Comparison of ENCODE assay signal across 16 cellular contexts in genomic region chr1:39094685-39095084, GRCh38.
"Had no signal": no experiment of that assay in that cellular context is flagged by ENCODE, and none has a peak within 500 bp of the region (broad histone marks: within the 10 kb centered on the region; RNA-seq: fewer than 3 reads in every experiment).

No MANE protein-coding gene starts in this region.

- H3K36me3 Mint-ChIP-seq: naive thymus-derived CD8-positive, alpha-beta T cell; stimulated activated naive B cell treated with anti-CD40 and anti-IgM and Interleukin-4, amounts not matched to agents 10 μg/mL and 1 μg/mL and 100 μg/mL, for 72 hours had no signal

- H3K4me3 Mint-ChIP-seq: naive thymus-derived CD8-positive, alpha-beta T cell; nephron progenitor cell; stimulated activated naive B cell treated with anti-CD40 and anti-IgM and Interleukin-4, amounts not matched to agents 10 μg/mL and 1 μg/mL and 100 μg/mL, for 72 hours; stimulated activated naive CD8-positive, alpha-beta T cell treated with anti-CD3 and anti-CD28 coated beads, Interleukin-15, Interleukin-2, amounts not matched to agents 100 ng/mL and 50 ng/mL, for 24 hours had no signal

- H3K27ac Mint-ChIP-seq: naive thymus-derived CD8-positive, alpha-beta T cell; nephron progenitor cell; stimulated activated naive B cell treated with anti-CD40 and anti-IgM and Interleukin-4, amounts not matched to agents 10 μg/mL and 1 μg/mL and 100 μg/mL, for 72 hours; stimulated activated naive CD8-positive, alpha-beta T cell treated with anti-CD3 and anti-CD28 coated beads, Interleukin-15, Interleukin-2, amounts not matched to agents 100 ng/mL and 50 ng/mL, for 24 hours had no signal

- H3K27me3 Mint-ChIP-seq: stimulated activated naive CD8-positive, alpha-beta T cell treated with anti-CD3 and anti-CD28 coated beads, Interleukin-15, Interleukin-2, amounts not matched to agents 100 ng/mL and 50 ng/mL, for 24 hours had no signal

- DNase-seq: dermis blood vessel endothelial cell; effector memory CD4-positive, alpha-beta T cell; foreskin keratinocyte; heart left ventricle; kidney; left colon; left ventricle myocardium superior; lower lobe of right lung; naive thymus-derived CD8-positive, alpha-beta T cell; nephron progenitor cell; nucleus accumbens; spleen; stimulated activated naive B cell treated with anti-CD40 and anti-IgM and Interleukin-4, amounts not matched to agents 10 μg/mL and 1 μg/mL and 100 μg/mL, for 72 hours; upper lobe of left lung had no signal

- ATAC-seq: foreskin keratinocyte; gastroesophageal sphincter; heart left ventricle; left colon; left ventricle myocardium superior; lower lobe of right lung; naive thymus-derived CD8-positive, alpha-beta T cell; stimulated activated naive B cell treated with anti-CD40 and anti-IgM and Interleukin-4, amounts not matched to agents 10 μg/mL and 1 μg/mL and 100 μg/mL, for 72 hours had no signal

- H3K9me3 Mint-ChIP-seq: naive thymus-derived CD8-positive, alpha-beta T cell; nephron progenitor cell; stimulated activated naive B cell treated with anti-CD40 and anti-IgM and Interleukin-4, amounts not matched to agents 10 μg/mL and 1 μg/mL and 100 μg/mL, for 72 hours; stimulated activated naive CD8-positive, alpha-beta T cell treated with anti-CD3 and anti-CD28 coated beads, Interleukin-15, Interleukin-2, amounts not matched to agents 100 ng/mL and 50 ng/mL, for 24 hours had no signal
